In genomic region chr7:105822806-105823205, GRCh38 we compare ENCODE assay signal across 27 cellular contexts.
"Had no signal": no experiment of that assay in that cellular context is flagged by ENCODE, and none has a peak within 500 bp of the region (broad histone marks: within the 10 kb centered on the region; RNA-seq: fewer than 3 reads in every experiment).

No MANE protein-coding gene starts in this region.

- H3K36me3 ChIP-seq: colonic mucosa, Peyer's patch, SJSA1, WERI-Rb-1 had no signal

- H3K4me3 ChIP-seq: colonic mucosa, Peyer's patch, SJSA1 had no signal

- H3K27ac ChIP-seq: colonic mucosa, Peyer's patch, SJSA1, WERI-Rb-1 had no signal

- H3K9me3 ChIP-seq: colonic mucosa, Peyer's patch, SJSA1 had no signal

- H3K4me1 ChIP-seq: colonic mucosa, Peyer's patch had no signal

- ATAC-seq: activated CD4-positive, alpha-beta T cell treated with anti-CD3 and anti-CD28 coated beads for 36 hours; activated CD8-positive, alpha-beta T cell treated with anti-CD3 and anti-CD28 coated beads, Interleukin-2, amount 10 ng/mL, durations not matched to agents 7 days and 5 days; PC-3 had no signal

- H3K27me3 ChIP-seq: colonic mucosa, Peyer's patch, SJSA1 had no signal

- DNase-seq: activated CD4-positive, alpha-beta T cell treated with anti-CD3 and anti-CD28 coated beads for 36 hours; activated CD4-positive, alpha-beta T cell treated with anti-CD3 and anti-CD28 coated beads, Interleukin-2, amount 10 ng/mL, durations not matched to agents 7 days and 5 days; activated CD4-positive, alpha-beta T cell treated with anti-CD3 and anti-CD28 coated beads, Interleukin-2, amount 50 U/mL, for 48 hours; activated CD8-positive, alpha-beta T cell treated with anti-CD3 and anti-CD28 coated beads, Interleukin-2, amount 10 ng/mL, durations not matched to agents 7 days and 5 days; activated gamma-delta T cell; activated naive CD4-positive, alpha-beta T cell treated with Interleukin-2 at 50 U/mL for 16 hours; activated naive CD8-positive, alpha-beta T cell treated with anti-CD3 and anti-CD28 coated beads, Interleukin-2, amount 10 ng/mL, durations not matched to agents 7 days and 5 days; activated T-cell treated with anti-CD3 and anti-CD28 coated beads, Interleukin-2, amount 50 U/mL, for 24 hours; caudate nucleus; colonic mucosa; NCI-H1105; NCI-H1417 treated with DMSO at 0.1 percent for 48 hours; NCI-H187 treated with DMSO at 0.1 percent for 48 hours; NCI-H2081; NCI-H2171 treated with DMSO at 0.1 percent for 48 hours; NCI-H2227 treated with DMSO at 0.1 percent for 48 hours; NCI-H446 treated with DMSO at 0.1 percent for 48 hours; NCI-H524 treated with DMSO at 0.1 percent for 48 hours; PC-3; Peyer's patch; RPMI8226; SHP77 treated with DMSO at 0.1 percent for 48 hours; SW 1271; T-helper 1 cell; T1000; WERI-Rb-1 had no signal
